11 cellular contexts compared by ENCODE assay signal in genomic region chr1:229475859-229476258, GRCh38. TPM values are rescaled to one million over a fixed set of nuclear protein-coding genes. Genes with fewer than 3 reads are reported as not detected.
"Had no signal": no experiment of that assay in that cellular context is flagged by ENCODE, and none has a peak within 500 bp of the region (broad histone marks: within the 10 kb centered on the region; RNA-seq: fewer than 3 reads in every experiment).

No MANE protein-coding gene starts in this region.

RNA-seq across cellular contexts. Expression of gene ACTA1, which starts 42.0 kb away (rescaled TPM):
- total RNA-seq: activated naive CD4-positive, alpha-beta T cell treated with anti-CD3 and anti-CD28 coated beads for 36 hours; activated naive CD4-positive, alpha-beta T cell treated with anti-CD3 and anti-CD28 coated beads, Interleukin-2, amount 50 U/mL, for 72 hours; activated naive CD8-positive, alpha-beta T cell treated with anti-CD3 and anti-CD28 coated beads for 36 hours; activated naive CD8-positive, alpha-beta T cell treated with anti-CD3 and anti-CD28 coated beads, Interleukin-2, amount 10 ng/mL, durations not matched to agents 7 days and 5 days; activated T-cell treated with anti-CD3 and anti-CD28 coated beads, Interleukin-2, amount 50 U/mL, for 4 hours; activated T-cell treated with anti-CD3 and anti-CD28 coated beads, Interleukin-2, amount 50 U/mL, for 72 hours; activated T-helper 1 cell treated with anti-CD3 and anti-CD28 coated beads, Interleukin-12 subunit alpha, Interleukin-12 subunit beta, Interleukin-2, Interleukin-4 antibody, amounts not matched to agents 30 ng/mL and 10 ng/mL and 1 ng/mL, durations not matched to agents 14 hours and 24 hours and 36 hours; activated T-helper 17 cell treated with anti-CD3 and anti-CD28 coated beads, Interleukin-2, amount 50 U/mL, for 72 hours; activated T-helper 2 cell treated with anti-CD3 and anti-CD28 coated beads, Interferon-gamma antibody, Interleukin-2, Interleukin-4, amounts not matched to agents 10 μg/mL and 5 μg/mL and 100 μg/mL, durations not matched to agents 14 hours and 24 hours and 36 hours; ascending aorta; bronchial epithelial cell had no signal
